In genomic region chrX:65509400-65509799, GRCh38 we compare ENCODE assay signal across 24 cellular contexts.
"Had no signal": no experiment of that assay in that cellular context is flagged by ENCODE, and none has a peak within 500 bp of the region (broad histone marks: within the 10 kb centered on the region; RNA-seq: fewer than 3 reads in every experiment).

No MANE protein-coding gene starts in this region.

- H3K4me2 ChIP-seq: smooth muscle cell had no signal

- H3K27me3 ChIP-seq: neutrophil, pancreas had no signal

- DNase-seq: activated CD4-positive, alpha-beta T cell treated with anti-CD3 and anti-CD28 coated beads, Interleukin-2, amount 50 U/mL, for 4 hours; activated CD8-positive, alpha-beta memory T cell treated with anti-CD3 and anti-CD28 coated beads, Interleukin-2, amount 50 U/mL, for 4 hours; activated T-cell treated with anti-CD3 and anti-CD28 coated beads, Interleukin-2, amount 50 U/mL, for 4 hours; amygdala; central memory CD4-positive, alpha-beta T cell; dorsolateral prefrontal cortex; effector memory CD4-positive, alpha-beta T cell; head of caudate nucleus; hippocampal formation; kidney; left colon; mammary epithelial cell; pancreas; psoas muscle; stimulated activated CD4-positive, alpha-beta T cell treated with anti-CD3 and anti-CD28 coated beads, Interleukin-15, amount 100 ng/mL, for 24 hours; stimulated activated CD4-positive, alpha-beta T cell treated with anti-CD3 and anti-CD28 coated beads, Interleukin-2, amount 100 ng/mL, for 24 hours; stimulated activated naive CD4-positive, alpha-beta T cell; T-helper 2 cell had no signal

- FAIRE-seq: kidney, pancreas had no signal

- H3K27ac Mint-ChIP-seq: activated T-helper 17 cell treated with anti-CD3 and anti-CD28 coated beads, Interleukin-2, amount 50 U/mL, for 72 hours; nephron; WTC11 had no signal

- H3K4me1 Mint-ChIP-seq: activated T-helper 17 cell treated with anti-CD3 and anti-CD28 coated beads, Interleukin-2, amount 50 U/mL, for 72 hours; nephron had no signal

- H3K27me3 Mint-ChIP-seq: activated T-helper 17 cell treated with anti-CD3 and anti-CD28 coated beads, Interleukin-2, amount 50 U/mL, for 72 hours had no signal

- H3K4me1 ChIP-seq: pancreas, psoas muscle, tibial nerve had no signal

- H3K4me3 ChIP-seq: dorsolateral prefrontal cortex, pancreas, psoas muscle, smooth muscle cell, tibial nerve had no signal

- H3K36me3 ChIP-seq: pancreas had no signal

- H3K9me3 Mint-ChIP-seq: activated T-cell treated with anti-CD3 and anti-CD28 coated beads, Interleukin-2, amount 50 U/mL, for 4 hours; activated T-helper 17 cell treated with anti-CD3 and anti-CD28 coated beads, Interleukin-2, amount 50 U/mL, for 72 hours; WTC11 had no signal

- H3K4me3 Mint-ChIP-seq: activated T-cell treated with anti-CD3 and anti-CD28 coated beads, Interleukin-2, amount 50 U/mL, for 4 hours; activated T-helper 17 cell treated with anti-CD3 and anti-CD28 coated beads, Interleukin-2, amount 50 U/mL, for 72 hours; nephron; WTC11 had no signal

- H3K9me3 ChIP-seq: neutrophil, pancreas, psoas muscle, tibial nerve had no signal

- ATAC-seq: activated T-cell treated with anti-CD3 and anti-CD28 coated beads, Interleukin-2, amount 50 U/mL, for 4 hours; activated T-helper 17 cell treated with anti-CD3 and anti-CD28 coated beads, Interleukin-2, amount 50 U/mL, for 72 hours; left colon; pancreas; psoas muscle; WTC11 had no signal

- H3K27ac ChIP-seq: dorsolateral prefrontal cortex, neutrophil, pancreas, psoas muscle, tibial nerve had no signal
